In the genomic region with DNA sequence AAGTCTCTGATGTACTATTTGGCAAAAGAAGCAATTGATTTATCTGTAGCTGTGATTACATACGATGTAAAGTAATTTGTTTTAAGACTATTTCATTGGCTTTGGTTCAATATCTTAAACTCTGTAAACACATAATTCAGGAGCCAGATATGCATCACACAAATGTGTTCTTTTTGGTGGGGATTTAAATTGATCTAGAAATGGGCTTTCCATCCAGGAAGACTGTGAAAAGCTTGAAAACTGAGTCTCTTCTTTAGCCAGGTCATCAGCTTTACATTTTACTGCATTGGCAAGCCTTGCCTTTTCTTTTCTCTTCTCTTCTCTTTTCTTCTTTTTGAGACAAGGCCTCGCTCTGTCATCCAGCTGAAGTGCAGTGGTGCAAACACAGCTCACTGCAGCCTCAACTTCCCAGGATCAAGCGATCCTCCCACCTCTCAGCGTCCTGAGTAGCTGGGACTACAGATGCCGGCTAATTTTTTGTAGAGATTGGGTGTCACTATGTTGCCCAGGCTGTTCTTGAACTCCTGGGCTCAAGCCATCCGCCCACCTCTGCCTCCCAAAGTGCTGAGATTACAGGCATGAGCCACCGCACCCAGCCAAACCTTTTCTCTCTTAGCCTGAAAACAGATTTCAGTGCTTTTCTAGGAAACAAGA, we compare ENCODE assay signal across 9 cellular contexts. TPM values are rescaled to one million over a fixed set of nuclear protein-coding genes. Genes with fewer than 3 reads are reported as not detected.
DNase-seq lines count a peak whose midpoint lies in the region; ATAC-seq, FAIRE-seq and TF ChIP-seq lines count a peak whose summit lies in the region.
"Had no signal": no experiment of that assay in that cellular context is flagged by ENCODE, and none has a peak within 500 bp of the region (broad histone marks: within the 10 kb centered on the region; RNA-seq: fewer than 3 reads in every experiment).

No MANE protein-coding gene starts in this region.

- H3K4me1 Mint-ChIP-seq in astrocyte (ENCODE audit: low read depth, unreplicated experiment) = peaks cover 2% of the 10 kb centered on the region

- H3K27ac Mint-ChIP-seq in astrocyte (ENCODE audit: unreplicated experiment) = no peak overlapping the region

- no peaks in the 10 kb centered on the region for H3K27me3 Mint-ChIP-seq in astrocyte (ENCODE audit: low read depth, unreplicated experiment)

- no peak for ATAC-seq in heart right ventricle
- no peak for ATAC-seq in Right ventricle myocardium superior (ENCODE audit: poor library complexity)
- ATAC-seq in HG03139 (IDR thresholded peaks at IDR 0.05; ENCODE audit: unreplicated experiment) = no peak
- no peak for ATAC-seq in aorta (ENCODE audit: low FRiP score)

- DNase-seq in heart right ventricle (no peak), Right ventricle myocardium superior (no peak), astrocyte (ENCODE audit: low read depth) (no peak), ureter (ENCODE audit: low spot score) (peak; percentile 28), aorta (no peak), NCI-H2227 (lab: John Stamatoyannopoulos, UW; ENCODE audit: unreplicated experiment) (no peak)
- DNase-seq: cerebellar nuclear complex had no signal

- H3K79me2 ChIP-seq in astrocyte (ENCODE audit: insufficient read depth, low read length) = peaks cover 4% of the 10 kb centered on the region

- H4K20me1 ChIP-seq in astrocyte (ENCODE audit: insufficient read depth, low read length) = peaks cover 6% of the 10 kb centered on the region

- TF ChIP-seq CTCF in heart right ventricle (IDR thresholded peaks at IDR 0.05) = no peak
- TF ChIP-seq CTCF in astrocyte (IDR thresholded peaks at IDR 0.05; ENCODE audit: insufficient read depth, low read depth, low read length) = no peak

- peak overlapping the region; percentile 92 for H3K4me3 Mint-ChIP-seq in astrocyte (ENCODE audit: unreplicated experiment)

- H3K27me3 ChIP-seq in heart right ventricle = no peaks in the 10 kb centered on the region
- no peaks in the 10 kb centered on the region for H3K27me3 ChIP-seq in astrocyte (ENCODE audit: insufficient read depth, low read length)
- H3K27me3 ChIP-seq in aorta (ENCODE audit: control insufficient read depth in 1 of 2, insufficient read depth in 2 of 2, low read length in 1 of 2) = no peaks in the 10 kb centered on the region

- H3K4me2 ChIP-seq in astrocyte (ENCODE audit: low read length) = peak overlapping the region; percentile 95

- intact Hi-C loops in heart right ventricle (cut with DNase I) = loop anchor here in 6 of 10 donors (2.0 to 10.0 kb wide), 5 partner anchors 29 to 89 kb away; partner anchors contain the start of genes NIPAL3 (in 3 of the 6) and STPG1 (in 2 of the 6)
- intact Hi-C loops in Right ventricle myocardium superior (cut with DNase I) = loop anchor here (5.0 kb wide), 1 partner anchor 87 kb away; the partner anchor contains the start of gene NIPAL3
- intact Hi-C loops in aorta (cut with DNase I) = no loop called here

- H3K9me3 ChIP-seq in heart right ventricle = no peaks in the 10 kb centered on the region
- no peaks in the 10 kb centered on the region for H3K9me3 ChIP-seq in astrocyte (ENCODE audit: insufficient read depth, low read depth, low read length)
- H3K9me3 ChIP-seq in mesodermal cell (ENCODE audit: control insufficient read depth, low read length) = no peaks in the 10 kb centered on the region
- no peaks in the 10 kb centered on the region for H3K9me3 ChIP-seq in aorta (ENCODE audit: control insufficient read depth, low read length)

- H3K4me1 ChIP-seq in heart right ventricle = peaks cover 0 to 26% (median 20%) of the 10 kb centered on the region in 9 donors
- H3K4me1 ChIP-seq in astrocyte (ENCODE audit: insufficient read depth, low read length) = peaks cover 11% of the 10 kb centered on the region
- peaks cover 11% of the 10 kb centered on the region for H3K4me1 ChIP-seq in mesodermal cell (ENCODE audit: control insufficient read depth, insufficient read depth, low read length, poor library complexity, severe bottlenecking)
- no peaks in the 10 kb centered on the region for H3K4me1 ChIP-seq in aorta (ENCODE audit: control insufficient read depth in 1 of 2, insufficient read depth in 2 of 2, low read length in 2 of 2)

- WGBS in heart right ventricle, 2 donors = 79 to 81% methylated on average over 7 of the region's 7 CpGs
- WGBS in mesodermal cell (ENCODE audit: insufficient coverage in 2 of 2), 2 experiments = 76 to 82% methylated on average over 4 to 5 of the region's 7 CpGs
- WGBS in aorta, 2 donors = 90 to 94% methylated on average over 7 of the region's 7 CpGs

- H3K36me3 Mint-ChIP-seq in astrocyte (ENCODE audit: low read depth, unreplicated experiment) = no peaks in the 10 kb centered on the region

- peak overlapping the region; percentile 78 for H3K9ac ChIP-seq in astrocyte (ENCODE audit: low read length)

- peak overlapping the region in 8 of 10 donors; percentile 72 to 87 (median 76) for H3K4me3 ChIP-seq in heart right ventricle
- H3K4me3 ChIP-seq in astrocyte (ENCODE audit: insufficient read depth, low read depth, low read length) = peak overlapping the region; percentile 79
- peak overlapping the region; percentile 62 for H3K4me3 ChIP-seq in mesodermal cell (ENCODE audit: extremely low read depth, insufficient read depth, low read length, poor library complexity, severe bottlenecking)
- H3K4me3 ChIP-seq in aorta (ENCODE audit: low read length in 2 of 2) = no peak overlapping the region

- no peak for FAIRE-seq in astrocyte (lab: Jason Lieb, UNC)

- H2AFZ ChIP-seq in astrocyte (ENCODE audit: low read depth, low read length) = no peak overlapping the region

- H3K27ac ChIP-seq in heart right ventricle (peak overlapping the region in 2 of 10 donors; percentile 91 to 92), astrocyte (ENCODE audit: low read depth, low read length) (no peak overlapping the region), mesodermal cell (ENCODE audit: low read depth, low read length, severe bottlenecking) (no peak overlapping the region), aorta (ENCODE audit: low read depth in 1 of 2, low read length in 2 of 2) (no peak overlapping the region)

- H3K9me3 Mint-ChIP-seq in astrocyte (ENCODE audit: unreplicated experiment) = peaks cover 2% of the 10 kb centered on the region

- H3K36me3 ChIP-seq in heart right ventricle (no peaks in the 10 kb centered on the region), astrocyte (ENCODE audit: insufficient read depth, low read length) (no peaks in the 10 kb centered on the region), mesodermal cell (ENCODE audit: control insufficient read depth, insufficient read depth, low read length) (no peaks in the 10 kb centered on the region), aorta (ENCODE audit: control insufficient read depth in 1 of 2, insufficient read depth in 2 of 2, low read length in 1 of 2) (no peaks in the 10 kb centered on the region)

RNA-seq across cellular contexts. Expression of gene RCAN3, which starts 1.4 kb away (rescaled TPM):
- 1 to 10 TPM; 3.6 to 7.9 (median 5.8) TPM for total RNA-seq in heart right ventricle
- polyA plus RNA-seq in heart right ventricle = 1 to 10 TPM; 2.3 to 3.1 TPM
- 6.5 TPM for total RNA-seq in Right ventricle myocardium superior
- total RNA-seq in astrocyte = 15.4 and 17.7 TPM in 2 replicates
- 7.5 TPM for polyA plus RNA-seq in mesodermal cell (2013, experiment 1 of 2)
- 8.4 TPM for polyA plus RNA-seq in mesodermal cell (2013, experiment 2 of 2)
- total RNA-seq in ureter = 19.0 TPM
- total RNA-seq in aorta = 1 to 10 TPM; 3.8 to 4.8 TPM
- 1 to 10 TPM in 1 of 2 donors, under 1 TPM in 1; 0.84 to 2.4 TPM for polyA plus RNA-seq in aorta

RNA-seq across cellular contexts. Expression of gene NCMAP, which starts 51.9 kb away (rescaled TPM):
- under 1 TPM in 8 of 10 donors, not detected in 2; 0.05 to 0.36 (median 0.10) TPM for total RNA-seq in heart right ventricle
- under 1 TPM; 0.01 to 0.29 TPM for polyA plus RNA-seq in heart right ventricle
- 0.27 TPM for total RNA-seq in Right ventricle myocardium superior
- not detected in 2 replicates for total RNA-seq in astrocyte
- polyA plus RNA-seq in mesodermal cell (2013, experiment 1 of 2) = not detected
- not detected for polyA plus RNA-seq in mesodermal cell (2013, experiment 2 of 2)
- total RNA-seq in ureter = 0.73 TPM
- under 1 TPM; 0.62 to 0.81 TPM for total RNA-seq in aorta
- under 1 TPM in 1 of 2 donors, not detected in 1; 0.25 TPM for polyA plus RNA-seq in aorta

Comparison
In these comparisons a context has a peak if more than half of its experiments do, and no peak if none do; other contexts are left out.
1. H3K4me3 ChIP-seq: peak in heart right ventricle (8 of 10), astrocyte (single experiment) and mesodermal cell (single experiment); none in aorta (0 of 2).
2. intact Hi-C loops: an anchor here in heart right ventricle (2.0 to 10.0 kb wide) and Right ventricle myocardium superior (5.0 kb wide); none called in aorta.